Comparison of ENCODE assay signal across 8 cellular contexts in genomic region chr7:139915864-139916716, GRCh38.
DNase-seq lines count a peak whose midpoint lies in the region; ATAC-seq and TF ChIP-seq lines count a peak whose summit lies in the region.

No MANE protein-coding gene starts in this region.

- H3K4me1 ChIP-seq in Karpas-422 (ENCODE audit: low read length) (peaks cover 55% of the 10 kb centered on the region), urinary bladder (ENCODE audit: insufficient read depth) (no peaks in the 10 kb centered on the region)

- no peaks in the 10 kb centered on the region for H4K20me1 ChIP-seq in Karpas-422 (ENCODE audit: insufficient read depth, low read depth, low read length)

- peak overlapping the region; percentile 54 for H3K9ac ChIP-seq in Karpas-422 (ENCODE audit: low read length)

- no peaks in the 10 kb centered on the region for H3K27me3 ChIP-seq in Karpas-422 (ENCODE audit: low read length)

- ATAC-seq in GM21825 (IDR thresholded peaks at IDR 0.05; ENCODE audit: unreplicated experiment) (peak; percentile 87), omental fat pad (ENCODE audit: low FRiP score) (peak; percentile 91)

- H3K9me2 ChIP-seq in Karpas-422 (replicated peaks; ENCODE audit: insufficient read depth, low read length) = no peaks in the 10 kb centered on the region

- no peak overlapping the region for H2AFZ ChIP-seq in Karpas-422 (ENCODE audit: low read length)

- WGBS in urinary bladder = 62% methylated on average over 10 of the region's 10 CpGs

- peak overlapping the region; percentile 91 for H3K27ac ChIP-seq in Karpas-422 (ENCODE audit: low read length)
- peak overlapping the region; percentile 51 for H3K27ac ChIP-seq in urinary bladder (ENCODE audit: low read depth)

- no peak for TF ChIP-seq CTCF in omental fat pad (IDR thresholded peaks at IDR 0.05)

- H3K4me3 ChIP-seq in Karpas-422 (ENCODE audit: low read length) (peak overlapping the region; percentile 64), urinary bladder (ENCODE audit: low read depth, low read length) (no peak overlapping the region)

- H3K79me2 ChIP-seq in Karpas-422 (ENCODE audit: low read length) = no peaks in the 10 kb centered on the region

- no peaks in the 10 kb centered on the region for H3K9me3 ChIP-seq in Karpas-422 (ENCODE audit: low read length)

- H3K36me3 ChIP-seq in Karpas-422 (ENCODE audit: insufficient read depth, low read length) = no peaks in the 10 kb centered on the region
- H3K36me3 ChIP-seq in urinary bladder (ENCODE audit: insufficient read depth) = no peaks in the 10 kb centered on the region

- DNase-seq in ELR (ENCODE audit: low read depth) = peak; percentile 97
- peak; percentile 92 for DNase-seq in Karpas-422
- peak; percentile 49 to 60 for DNase-seq in activated CD4-positive, alpha-beta T cell treated with anti-CD3 and anti-CD28 coated beads for 4 hours
- peak; percentile 7 for DNase-seq in effector CD4-positive, alpha-beta T cell
- DNase-seq in omental fat pad (ENCODE audit: low spot score) = no peak
- DNase-seq in HuH-7 (ENCODE audit: low spot score) = no peak

- H3K4me2 ChIP-seq in Karpas-422 (ENCODE audit: low read depth, low read length, poor library complexity, severe bottlenecking) = peak overlapping the region; percentile 86

Comparison
In these comparisons a context has a peak if more than half of its experiments do, and no peak if none do; other contexts are left out.
1. DNase-seq: peak in ELR (single experiment), Karpas-422 (single experiment), activated CD4-positive, alpha-beta T cell treated with anti-CD3 and anti-CD28 coated beads for 4 hours (2 of 2) and effector CD4-positive, alpha-beta T cell (single experiment); none in omental fat pad (single experiment) and HuH-7 (single experiment).